ENCODE assay signal across 11 cellular contexts in genomic region chr13:83003185-83003584, GRCh38.
"Had no signal": no experiment of that assay in that cellular context is flagged by ENCODE, and none has a peak within 500 bp of the region (broad histone marks: within the 10 kb centered on the region; RNA-seq: fewer than 3 reads in every experiment).

No MANE protein-coding gene starts in this region.

- H3K27ac ChIP-seq: GM23248 had no signal

- H3K9me3 ChIP-seq: HAP-1 had no signal

- H3K4me3 ChIP-seq: GM23248, GM23338, HAP-1 had no signal

- DNase-seq: GM23248, GOT3, H7, H9, HCEC 1CT, HFFc6 had no signal

- ATAC-seq: GM23338, HCT116 had no signal

- H3K4me1 ChIP-seq: HAP-1 had no signal

- H3K36me3 ChIP-seq: HAP-1 had no signal

- H3K9ac ChIP-seq: GM23248 had no signal

- FAIRE-seq: H1, H54 had no signal

- H2AFZ ChIP-seq: GM23248, GM23338 had no signal

- H3K4me2 ChIP-seq: GM23338 had no signal
